In the genomic region with DNA sequence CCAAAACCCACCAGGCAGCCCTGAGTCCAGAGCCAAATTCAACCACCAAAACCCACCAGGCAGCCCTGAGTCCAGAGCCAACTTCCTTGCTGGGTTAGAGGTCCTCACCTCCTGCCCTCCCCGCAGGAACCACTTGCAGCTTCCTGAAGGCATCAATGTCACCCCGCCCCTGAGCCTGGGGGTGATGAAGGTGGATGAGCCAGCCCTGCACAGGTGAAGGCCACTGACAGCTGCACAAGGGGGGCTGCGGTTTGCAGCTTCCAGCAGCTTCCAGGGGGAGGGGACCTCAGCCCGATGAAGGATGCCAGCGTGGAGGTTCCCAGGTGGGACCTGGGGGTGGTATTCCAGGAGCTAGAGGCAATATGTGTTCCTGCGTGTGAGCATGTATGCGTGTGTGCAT, we compare ENCODE assay signal across 28 cellular contexts. TPM values are rescaled to one million over a fixed set of nuclear protein-coding genes. Genes with fewer than 3 reads are reported as not detected.
DNase-seq lines count a peak whose midpoint lies in the region; ATAC-seq, FAIRE-seq and TF ChIP-seq lines count a peak whose summit lies in the region.
"Had no signal": no experiment of that assay in that cellular context is flagged by ENCODE, and none has a peak within 500 bp of the region (broad histone marks: within the 10 kb centered on the region; RNA-seq: fewer than 3 reads in every experiment).

No MANE protein-coding gene starts in this region.

- WGBS in K562 (ENCODE audit: insufficient coverage, low coverage, missing lambda C conversion rate): 47% methylated on average over 7 of the region's 7 CpGs
- WGBS in testis, 2 donors: 74 to 76% methylated on average over 6 to 7 of the region's 7 CpGs

- peak overlapping the region; percentile 83 for H3K27ac Mint-ChIP-seq in neural progenitor cell
- H3K27ac Mint-ChIP-seq: activated T-helper 2 cell treated with anti-CD3 and anti-CD28 coated beads, Interferon-gamma antibody, Interleukin-2, Interleukin-4, amounts not matched to agents 10 μg/mL and 5 μg/mL and 100 μg/mL, durations not matched to agents 14 hours and 24 hours and 36 hours; GM23338; memory B cell had no signal

- no peak overlapping the region for H2AFZ ChIP-seq in ACC112 (ENCODE audit: low read length, unreplicated experiment)
- H2AFZ ChIP-seq in K562 (ENCODE audit: low read depth, low read length): no peak overlapping the region
- no peak overlapping the region for H2AFZ ChIP-seq in neural progenitor cell (replicated peaks)
- H2AFZ ChIP-seq: GM23338 had no signal

- no peak for TF ChIP-seq EP300 in K562 (IDR thresholded peaks at IDR 0.05; ENCODE audit: low read length)

- no peaks in the 10 kb centered on the region for H3K9me3 Mint-ChIP-seq in neural progenitor cell
- H3K9me3 Mint-ChIP-seq: activated naive CD8-positive, alpha-beta T cell treated with anti-CD3 and anti-CD28 coated beads, Interleukin-2, amount 50 U/mL, for 24 hours; activated T-helper 2 cell treated with anti-CD3 and anti-CD28 coated beads, Interferon-gamma antibody, Interleukin-2, Interleukin-4, amounts not matched to agents 10 μg/mL and 5 μg/mL and 100 μg/mL, durations not matched to agents 14 hours and 24 hours and 36 hours; GM23338; memory B cell had no signal

- H3K4me3 Mint-ChIP-seq in neural progenitor cell: peak overlapping the region; percentile 69
- H3K4me3 Mint-ChIP-seq: activated naive CD8-positive, alpha-beta T cell treated with anti-CD3 and anti-CD28 coated beads, Interleukin-2, amount 50 U/mL, for 24 hours; GM23338; memory B cell had no signal

- H3K27me3 ChIP-seq in ACC112 (ENCODE audit: insufficient read depth, low read length) (no peaks in the 10 kb centered on the region), H7 (ENCODE audit: control insufficient read depth, insufficient read depth, low read length) (no peaks in the 10 kb centered on the region), K562 (ENCODE audit: control insufficient read depth in 2 of 2, insufficient read depth in 2 of 2, low read length in 2 of 2) (no peaks in the 10 kb centered on the region), neural progenitor cell (no peaks in the 10 kb centered on the region), testis (no peaks in the 10 kb centered on the region)
- H3K27me3 ChIP-seq: MG63, Peyer's patch, SJSA1, transverse colon had no signal

- H3K4me1 ChIP-seq in ACC112 (ENCODE audit: control insufficient read depth, insufficient read depth, low read length, unreplicated experiment): peaks cover 32% of the 10 kb centered on the region
- peaks cover 5 to 46% of the 10 kb centered on the region in 2 experiments; a peak in 3 of 5 replicates for H3K4me1 ChIP-seq in K562 (replicated peaks in 1 of 2; ENCODE audit: control insufficient read depth in 2 of 2, insufficient read depth in 2 of 2, low read length in 2 of 2)
- peaks cover 5% of the 10 kb centered on the region for H3K4me1 ChIP-seq in neural progenitor cell
- no peaks in the 10 kb centered on the region for H3K4me1 ChIP-seq in testis

- ATAC-seq in K562 (no peak), GM21423 (IDR thresholded peaks at IDR 0.05; ENCODE audit: unreplicated experiment) (no peak)
- ATAC-seq: GM23338 had no signal

- peak overlapping the region; percentile 21; the same call in 1 of the 2 replicates for H3K27ac ChIP-seq in ACC112 (ENCODE audit: low read depth, low read length)
- no peak overlapping the region; the same call in 2 of the 3 replicates for H3K27ac ChIP-seq in K562 (ENCODE audit: extremely low read depth, low read depth, low read length)
- H3K27ac ChIP-seq in neural progenitor cell: no peak overlapping the region
- H3K27ac ChIP-seq in testis: no peak overlapping the region
- H3K27ac ChIP-seq: transverse colon had no signal

- H3K9ac ChIP-seq in K562 (ENCODE audit: insufficient read depth in 1 of 2, low read depth in 2 of 2, low read length in 2 of 2) (peak overlapping the region in 1 of 2 experiments; percentile 66; a peak in 1 of 4 replicates), neural progenitor cell (no peak overlapping the region)

- H3K36me3 ChIP-seq in ACC112 (ENCODE audit: insufficient read depth, low read length): no peaks in the 10 kb centered on the region
- no peaks in the 10 kb centered on the region for H3K36me3 ChIP-seq in H7 (replicated peaks; ENCODE audit: control insufficient read depth, insufficient read depth, low read length)
- H3K36me3 ChIP-seq in K562 (ENCODE audit: control insufficient read depth, insufficient read depth, low read length): no peaks in the 10 kb centered on the region
- no peaks in the 10 kb centered on the region for H3K36me3 ChIP-seq in neural progenitor cell
- H3K36me3 ChIP-seq in testis (ENCODE audit: low read depth, missing control alignments): no peaks in the 10 kb centered on the region
- H3K36me3 ChIP-seq: MG63, Peyer's patch, SJSA1, transverse colon had no signal

- TF ChIP-seq CTCF in K562 (IDR thresholded peaks at IDR 0.05 in 2 of 3, conservative IDR thresholded peaks at IDR 0.05 in 1 of 3; ENCODE audit: insufficient read depth in 2 of 3, low read depth in 1 of 3, low read length in 3 of 3): no peak
- TF ChIP-seq CTCF in neural progenitor cell (IDR thresholded peaks at IDR 0.05): no peak
- no peak for TF ChIP-seq CTCF in testis (IDR thresholded peaks at IDR 0.05)

- H3K4me2 ChIP-seq in K562 (ENCODE audit: insufficient read depth, low read length): no peak overlapping the region
- no peak overlapping the region for H3K4me2 ChIP-seq in neural progenitor cell
- H3K4me2 ChIP-seq: GM23338 had no signal

- no peaks in the 10 kb centered on the region for H3K9me1 ChIP-seq in K562 (ENCODE audit: control insufficient read depth, insufficient read depth, low read length)

- peaks cover 52% of the 10 kb centered on the region for H3K4me1 Mint-ChIP-seq in neural progenitor cell

- TF ChIP-seq RAD21 in K562 (CRISPR knock-in tag; conservative IDR thresholded peaks at IDR 0.05 in 1 of 2, IDR thresholded peaks at IDR 0.05 in 1 of 2): no peak

- H3F3A ChIP-seq in neural progenitor cell (ENCODE audit: low read depth): peaks cover 13% of the 10 kb centered on the region

- no peaks in the 10 kb centered on the region for H4K20me1 ChIP-seq in K562 (replicated peaks; ENCODE audit: control insufficient read depth, insufficient read depth, low read length)
- no peaks in the 10 kb centered on the region for H4K20me1 ChIP-seq in neural progenitor cell (ENCODE audit: low read depth)

- CTCF ChIA-PET in K562 (lab: Yijun Ruan, JAX; ENCODE audit: low intra/inter-chr PET ratio): interaction anchor here (0.7 kb wide), 1 partner anchor 182 kb away, joined by 3 read pairs; no protein-coding TSS in a partner anchor

- H3K4me3 ChIP-seq in ACC112 (ENCODE audit: low read depth, low read length): no peak overlapping the region
- no peak overlapping the region for H3K4me3 ChIP-seq in H7 (ENCODE audit: insufficient read depth, low read depth, low read length)
- H3K4me3 ChIP-seq in K562: no peak overlapping the region
- H3K4me3 ChIP-seq in neural progenitor cell: no peak overlapping the region
- no peak overlapping the region for H3K4me3 ChIP-seq in testis
- H3K4me3 ChIP-seq: GM23338, MG63, Peyer's patch, SJSA1, transverse colon had no signal

- peaks cover 22% of the 10 kb centered on the region for H3K27me3 Mint-ChIP-seq in neural progenitor cell (ENCODE audit: insufficient read depth, low read depth)
- H3K27me3 Mint-ChIP-seq: activated naive CD8-positive, alpha-beta T cell treated with anti-CD3 and anti-CD28 coated beads, Interleukin-2, amount 50 U/mL, for 24 hours had no signal

- H3K79me2 ChIP-seq in ACC112 (ENCODE audit: control insufficient read depth, insufficient read depth, low read length, unreplicated experiment) (no peaks in the 10 kb centered on the region), K562 (ENCODE audit: control insufficient read depth, insufficient read depth, low read length) (no peaks in the 10 kb centered on the region), neural progenitor cell (ENCODE audit: low read depth) (no peaks in the 10 kb centered on the region)

- no peak for TF ChIP-seq POLR2A in K562 (conservative IDR thresholded peaks at IDR 0.05)
- no peak for TF ChIP-seq POLR2A in testis (IDR thresholded peaks at IDR 0.05)

- FAIRE-seq in K562 (lab: Jason Lieb, UNC): no peak

- no TSS peak for BruUV-seq in K562 (replicated peaks; lab: Mats Ljungman, UMichigan)

- in situ Hi-C loops in K562 (cut with MboI): no loop called here

- H3K9me3 ChIP-seq in K562 (replicated peaks; ENCODE audit: control insufficient read depth, insufficient read depth, low read depth, low read length): no peaks in the 10 kb centered on the region
- H3K9me3 ChIP-seq in neural progenitor cell (ENCODE audit: low read depth): no peaks in the 10 kb centered on the region
- H3K9me3 ChIP-seq in testis: no peaks in the 10 kb centered on the region
- H3K9me3 ChIP-seq: MG63, Peyer's patch, SJSA1, transverse colon had no signal

- intact Hi-C loops in K562 (cut with micrococcal nuclease): no loop called here
- intact Hi-C loops in testis (cut with DNase I; ENCODE audit: low total_unique reads): no loop called here

- H3K36me3 Mint-ChIP-seq in neural progenitor cell: no peaks in the 10 kb centered on the region
- H3K36me3 Mint-ChIP-seq: memory B cell had no signal

- POLR2A ChIA-PET in K562 (lab: Yijun Ruan, JAX): interaction anchor here (0.6 to 1.3 kb wide), 3 partner anchors 9 to 10 kb away, joined by 3 to 5 read pairs (median 4); no protein-coding TSS in a partner anchor

- DNase-seq in H7 (peak; percentile 58), K562 (ENCODE audit: extremely low read depth in 1 of 4, low spot score in 3 of 4) (no peak), neural progenitor cell (ENCODE audit: low spot score) (no peak), testis (no peak), NK-92 (lab: John Stamatoyannopoulos, UW; ENCODE audit: unreplicated experiment) (no peak), SIG-M5 (lab: John Stamatoyannopoulos, UW) (no peak)
- DNase-seq: activated CD4-positive, CD25-positive, alpha-beta regulatory T cell; activated naive CD8-positive, alpha-beta T cell treated with anti-CD3 and anti-CD28 coated beads, Interleukin-2, amount 50 U/mL, for 24 hours; C1 segment of cervical spinal cord; hippocampal formation; NCI-H2029; NCI-H526; occipital lobe; stimulated activated CD4-positive, alpha-beta T cell treated with anti-CD3 and anti-CD28 coated beads, Interleukin-1b, Interleukin-23, amount 100 ng/mL, for 48 hours; stimulated activated CD8-positive, alpha-beta memory T cell treated with anti-CD3 and anti-CD28 coated beads, Interleukin-4, amount 100 ng/mL, for 48 hours; T-helper 1 cell had no signal

RNA-seq across cellular contexts. Expression of a gene that starts 7.6 kb away (rescaled TPM):
- 31.7 and 37.3 TPM in 2 replicates for total RNA-seq in H7 (2014; rRNA removed; shearing (Covaris generic))
- total RNA-seq in K562 (2011; cell fraction: chromatin; rRNA removed; ENCODE audit: low replicate concordance): 268 and 441 TPM in 2 replicates
- 196 and 213 TPM in 2 replicates for total RNA-seq in K562 (2011; cell fraction: nucleolus; rRNA removed)
- total RNA-seq in K562 (2011; cell fraction: nucleoplasm; rRNA removed): 179 and 187 TPM in 2 replicates
- total RNA-seq in K562 (2014; rRNA removed) (26.1 and 39.0 TPM in 2 replicates), K562 (2014; rRNA removed; fragmentation: Illumina TruSeq; extraction: Trizol) (35.9 and 41.3 TPM in 2 replicates), K562 (2015; rRNA removed; fragmentation: Illumina TruSeq; extraction: Trizol) (35.7 and 36.6 TPM in 2 replicates), K562 (2021) (95.3 and 114 TPM in 2 replicates), neural progenitor cell (ENCODE audit: low replicate concordance) (41.5 and 60.7 TPM in 2 replicates), testis (100 to 1,000 TPM; 137 to 179 TPM)
- polyA plus RNA-seq in K562 (2011; rRNA removed) (82.8 and 96.8 TPM in 2 replicates), K562 (2014; fragmentation: Illumina TruSeq; extraction: Trizol) (123 and 133 TPM in 2 replicates), K562 (2014; fragmentation: Nextera tagmentation; extraction: Ambion mirVana) (1 to 10 TPM; 6.5 to 7.4 TPM), K562 (2014; rRNA removed) (81.0 and 90.3 TPM in 2 replicates), testis (ENCODE audit: insufficient read depth, low read depth, low replicate concordance) (178 TPM)
- polyA plus RNA-seq in K562 (2011; cell fraction: cytosol; rRNA removed): 51.5 and 60.4 TPM in 2 replicates
- 306 and 488 TPM in 2 replicates for polyA plus RNA-seq in K562 (2011; cell fraction: nucleus; rRNA removed)
- 102 and 106 TPM in 2 replicates for polyA plus RNA-seq in K562 (2012)
- 56.2 and 74.7 TPM in 2 replicates for polyA minus RNA-seq in K562 (2011; rRNA and poly(A)+ RNA removed)
- polyA minus RNA-seq in K562 (2011; cell fraction: cytosol; rRNA and poly(A)+ RNA removed): 45.7 and 51.3 TPM in 2 replicates
- polyA minus RNA-seq in K562 (2011; cell fraction: nucleus; rRNA and poly(A)+ RNA removed): 71.1 and 74.9 TPM in 2 replicates

RNA-seq across cellular contexts. Expression of a gene that starts 36.3 kb away (rescaled TPM):
- 0.38 and 1.7 TPM in 2 replicates for total RNA-seq in H7 (2014; rRNA removed; shearing (Covaris generic))
- total RNA-seq in K562 (2011; cell fraction: chromatin; rRNA removed; ENCODE audit: low replicate concordance): 0.44 TPM in 1 of 2 replicates, not detected in the other
- total RNA-seq in K562 (2011; cell fraction: nucleolus; rRNA removed): 0.66 and 0.83 TPM in 2 replicates
- total RNA-seq in K562 (2011; cell fraction: nucleoplasm; rRNA removed): 0.69 TPM in 1 of 2 replicates, not detected in the other
- total RNA-seq in K562 (2014; rRNA removed) (not detected in 2 replicates), K562 (2014; rRNA removed; fragmentation: Illumina TruSeq; extraction: Trizol) (not detected in 2 replicates), K562 (2015; rRNA removed; fragmentation: Illumina TruSeq; extraction: Trizol) (not detected in 2 replicates), K562 (2021) (0.18 and 0.35 TPM in 2 replicates), neural progenitor cell (ENCODE audit: low replicate concordance) (0.62 TPM in 1 of 2 replicates, not detected in the other), testis (1 to 10 TPM in 1 of 2 donors, under 1 TPM in 1; 0.55 to 2.3 TPM)
- polyA plus RNA-seq in K562 (2011; rRNA removed) (0.21 and 0.85 TPM in 2 replicates), K562 (2014; fragmentation: Illumina TruSeq; extraction: Trizol) (not detected in 2 replicates), K562 (2014; fragmentation: Nextera tagmentation; extraction: Ambion mirVana) (not detected), K562 (2014; rRNA removed) (not detected in 2 replicates), testis (ENCODE audit: insufficient read depth, low read depth, low replicate concordance) (3.0 TPM)
- polyA plus RNA-seq in K562 (2011; cell fraction: cytosol; rRNA removed): 0.34 and 1.3 TPM in 2 replicates
- 0.88 and 1.2 TPM in 2 replicates for polyA plus RNA-seq in K562 (2011; cell fraction: nucleus; rRNA removed)
- polyA plus RNA-seq in K562 (2012): 0.16 and 0.19 TPM in 2 replicates
- not detected in 2 replicates for polyA minus RNA-seq in K562 (2011; rRNA and poly(A)+ RNA removed)
- 1.0 TPM in 1 of 2 replicates, not detected in the other for polyA minus RNA-seq in K562 (2011; cell fraction: cytosol; rRNA and poly(A)+ RNA removed)
- polyA minus RNA-seq in K562 (2011; cell fraction: nucleus; rRNA and poly(A)+ RNA removed): 0.27 TPM in 1 of 2 replicates, not detected in the other
- total RNA-seq: Daoy, dermis microvascular lymphatic vessel endothelial cell, occipital lobe, SJSA1 had no signal
- polyA plus RNA-seq: fibroblast of lung had no signal

RNA-seq across cellular contexts. Expression of a gene that starts 52.2 kb away (rescaled TPM):
- 31.2 and 52.0 TPM in 2 replicates for total RNA-seq in H7 (2014; rRNA removed; shearing (Covaris generic))
- 2.9 and 6.6 TPM in 2 replicates for total RNA-seq in K562 (2011; cell fraction: chromatin; rRNA removed; ENCODE audit: low replicate concordance)
- total RNA-seq in K562 (2011; cell fraction: nucleolus; rRNA removed): 10.0 and 10.5 TPM in 2 replicates
- 4.4 and 5.7 TPM in 2 replicates for total RNA-seq in K562 (2011; cell fraction: nucleoplasm; rRNA removed)
- 1.8 and 2.5 TPM in 2 replicates for total RNA-seq in K562 (2014; rRNA removed)
- total RNA-seq in K562 (2014; rRNA removed; fragmentation: Illumina TruSeq; extraction: Trizol): 0.11 and 0.13 TPM in 2 replicates
- total RNA-seq in K562 (2015; rRNA removed; fragmentation: Illumina TruSeq; extraction: Trizol): 1.0 and 1.2 TPM in 2 replicates
- 2.9 and 5.4 TPM in 2 replicates for total RNA-seq in K562 (2021)
- 3.7 and 8.3 TPM in 2 replicates for polyA plus RNA-seq in K562 (2011; rRNA removed)
- polyA plus RNA-seq in K562 (2011; cell fraction: cytosol; rRNA removed): 9.7 and 12.8 TPM in 2 replicates
- polyA plus RNA-seq in K562 (2011; cell fraction: nucleus; rRNA removed): 9.1 and 10.2 TPM in 2 replicates
- polyA plus RNA-seq in K562 (2012): 4.9 and 9.3 TPM in 2 replicates
- polyA plus RNA-seq in K562 (2014; fragmentation: Illumina TruSeq; extraction: Trizol): 0.58 and 0.78 TPM in 2 replicates
- polyA plus RNA-seq in K562 (2014; fragmentation: Nextera tagmentation; extraction: Ambion mirVana): not detected
- 0.81 and 1.9 TPM in 2 replicates for polyA plus RNA-seq in K562 (2014; rRNA removed)
- 2.9 and 3.7 TPM in 2 replicates for polyA minus RNA-seq in K562 (2011; rRNA and poly(A)+ RNA removed)
- polyA minus RNA-seq in K562 (2011; cell fraction: cytosol; rRNA and poly(A)+ RNA removed): 7.0 and 15.5 TPM in 2 replicates
- 4.8 and 6.9 TPM in 2 replicates for polyA minus RNA-seq in K562 (2011; cell fraction: nucleus; rRNA and poly(A)+ RNA removed)
- total RNA-seq in neural progenitor cell (ENCODE audit: low replicate concordance): 21.0 and 82.9 TPM in 2 replicates
- total RNA-seq in testis: 10 to 100 TPM; 67.7 to 71.4 TPM
- 70.6 TPM for polyA plus RNA-seq in testis (ENCODE audit: insufficient read depth, low read depth, low replicate concordance)

RNA-seq across cellular contexts. Expression of a gene that starts 52.5 kb away (rescaled TPM):
- total RNA-seq in H7 (2014; rRNA removed; shearing (Covaris generic)): 0.44 and 0.94 TPM in 2 replicates
- 0.86 TPM in 1 of 2 replicates, not detected in the other for total RNA-seq in K562 (2011; cell fraction: chromatin; rRNA removed; ENCODE audit: low replicate concordance)
- 0.53 and 0.83 TPM in 2 replicates for total RNA-seq in K562 (2011; cell fraction: nucleolus; rRNA removed)
- total RNA-seq in K562 (2011; cell fraction: nucleoplasm; rRNA removed): 0.99 TPM in 1 of 2 replicates, not detected in the other
- total RNA-seq in K562 (2014; rRNA removed) (0.18 TPM in 1 of 2 replicates, not detected in the other), K562 (2014; rRNA removed; fragmentation: Illumina TruSeq; extraction: Trizol) (not detected in 2 replicates), K562 (2015; rRNA removed; fragmentation: Illumina TruSeq; extraction: Trizol) (not detected in 2 replicates), K562 (2021) (0.11 TPM in 1 of 2 replicates, not detected in the other), neural progenitor cell (ENCODE audit: low replicate concordance) (0.12 TPM in 1 of 2 replicates, not detected in the other), testis (1 to 10 TPM in 1 of 2 donors, under 1 TPM in 1; 0.55 to 5.9 TPM)
- polyA plus RNA-seq in K562 (2011; rRNA removed) (0.19 and 0.46 TPM in 2 replicates), K562 (2014; fragmentation: Illumina TruSeq; extraction: Trizol) (0.15 TPM in 1 of 2 replicates, not detected in the other), K562 (2014; fragmentation: Nextera tagmentation; extraction: Ambion mirVana) (not detected), K562 (2014; rRNA removed) (not detected in 2 replicates), testis (ENCODE audit: insufficient read depth, low read depth, low replicate concordance) (9.3 TPM)
- polyA plus RNA-seq in K562 (2011; cell fraction: cytosol; rRNA removed): 0.35 and 1.1 TPM in 2 replicates
- polyA plus RNA-seq in K562 (2011; cell fraction: nucleus; rRNA removed): 0.31 and 0.47 TPM in 2 replicates
- 0.36 and 0.57 TPM in 2 replicates for polyA plus RNA-seq in K562 (2012)
- polyA minus RNA-seq in K562 (2011; rRNA and poly(A)+ RNA removed): 0.18 and 0.33 TPM in 2 replicates
- not detected in 2 replicates for polyA minus RNA-seq in K562 (2011; cell fraction: cytosol; rRNA and poly(A)+ RNA removed)
- polyA minus RNA-seq in K562 (2011; cell fraction: nucleus; rRNA and poly(A)+ RNA removed): 0.94 TPM in 1 of 2 replicates, not detected in the other
